11 cellular contexts compared by ENCODE assay signal in genomic region chr5:88692979-88693932, GRCh38.
DNase-seq lines count a peak whose midpoint lies in the region; ATAC-seq and TF ChIP-seq lines count a peak whose summit lies in the region.
"Had no signal": no experiment of that assay in that cellular context is flagged by ENCODE, and none has a peak within 500 bp of the region (broad histone marks: within the 10 kb centered on the region; RNA-seq: fewer than 3 reads in every experiment).

No MANE protein-coding gene starts in this region.

- H3K4me1 Mint-ChIP-seq in neural crest cell = peaks cover 29% of the 10 kb centered on the region

- H3K9me3 Mint-ChIP-seq in neural crest cell = no peaks in the 10 kb centered on the region
- H3K9me3 Mint-ChIP-seq: effector memory CD8-positive, alpha-beta T cell had no signal

- ATAC-seq in activated CD4-positive, CD25-positive, alpha-beta regulatory T cell treated with anti-CD3 and anti-CD28 coated beads, Interleukin-2, amount 50 U/mL, for 24 hours = no peak
- no peak for ATAC-seq in left colon
- ATAC-seq: effector memory CD8-positive, alpha-beta T cell; mucosa of descending colon had no signal

- peak; percentile 79 for DNase-seq in M059J (ENCODE audit: low read depth)
- DNase-seq in cerebellum (ENCODE audit: low spot score) = peak; percentile 48
- no peak for DNase-seq in neural crest cell (ENCODE audit: low read depth, low spot score)
- no peak for DNase-seq in effector CD4-positive, alpha-beta T cell
- DNase-seq in ureter (ENCODE audit: low spot score) = no peak
- no peak for DNase-seq in left colon
- DNase-seq: effector memory CD8-positive, alpha-beta T cell; mucosa of descending colon had no signal

- peak overlapping the region; percentile 29 for H3K4me3 Mint-ChIP-seq in neural crest cell
- H3K4me3 Mint-ChIP-seq: activated naive CD8-positive, alpha-beta T cell; effector memory CD8-positive, alpha-beta T cell had no signal

- peaks cover 3% of the 10 kb centered on the region for H3K36me3 Mint-ChIP-seq in neural crest cell (ENCODE audit: low read depth)

- intact Hi-C loops in left colon (cut with DNase I, micrococcal nuclease) = loop anchor here in 1 of 2 donors (5.0 kb wide), 2 partner anchors 551 to 916 kb away; no protein-coding TSS in a partner anchor

- H3K27ac Mint-ChIP-seq in neural crest cell (ENCODE audit: unreplicated experiment) = no peak overlapping the region
- H3K27ac Mint-ChIP-seq: activated naive CD8-positive, alpha-beta T cell; effector memory CD8-positive, alpha-beta T cell had no signal

- H3K27me3 Mint-ChIP-seq in neural crest cell (ENCODE audit: low read depth) = peaks cover 99% of the 10 kb centered on the region

- peak; percentile 37 for TF ChIP-seq CTCF in GM12872 (IDR thresholded peaks at IDR 0.05; ENCODE audit: insufficient read depth, low read depth, low read length)
- TF ChIP-seq CTCF in neural crest cell (conservative IDR thresholded peaks at IDR 0.05) = no peak

Comparison
In these comparisons a context has a peak if more than half of its experiments do, and no peak if none do; other contexts are left out.
1. DNase-seq: peak in M059J (single experiment) and cerebellum (single experiment); none in neural crest cell (single experiment), effector CD4-positive, alpha-beta T cell (single experiment), ureter (single experiment) and left colon (0 of 2).